8 cellular contexts compared by ENCODE assay signal in the genomic region with DNA sequence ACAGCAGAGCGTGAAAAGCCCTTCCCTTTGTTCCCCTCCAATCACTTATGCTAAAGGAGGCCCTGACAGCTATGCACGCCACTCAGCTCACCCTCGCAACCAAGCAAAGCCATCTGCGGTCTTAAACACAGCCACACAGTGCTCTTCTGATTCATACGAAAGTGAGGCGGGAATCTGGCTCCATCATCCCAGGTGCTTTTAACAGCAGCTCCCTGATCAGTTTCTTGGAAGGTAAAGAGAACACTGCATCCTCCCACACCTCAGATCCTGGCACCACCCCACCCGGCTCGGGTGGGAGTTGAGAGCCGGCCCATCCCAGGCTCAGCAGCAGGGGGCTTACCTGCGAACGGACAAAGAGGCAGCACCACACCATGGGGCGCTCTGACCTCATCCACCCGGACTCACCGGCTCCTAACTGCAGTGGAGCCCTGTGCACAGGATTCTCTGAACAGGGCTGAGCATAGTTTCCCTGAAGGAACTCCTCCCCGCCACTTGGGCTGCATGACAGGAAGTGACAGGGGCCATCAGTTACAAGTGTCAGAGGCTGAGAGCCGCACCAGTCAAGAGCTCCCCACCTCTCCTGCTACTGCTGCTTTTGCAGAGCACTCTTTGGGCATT.
DNase-seq lines count a peak whose midpoint lies in the region; ATAC-seq and TF ChIP-seq lines count a peak whose summit lies in the region.

No MANE protein-coding gene starts in this region.

- H3K4me2 ChIP-seq in SU-DHL-6 (ENCODE audit: low read depth, low read length, poor library complexity, severe bottlenecking) (peak overlapping the region; percentile 65), hepatocyte (no peak overlapping the region)

- no peaks in the 10 kb centered on the region for H3K79me2 ChIP-seq in SU-DHL-6 (ENCODE audit: insufficient read depth, low read length)
- no peaks in the 10 kb centered on the region for H3K79me2 ChIP-seq in hepatocyte

- 73% methylated on average over 16 of the region's 16 CpGs for WGBS in hepatocyte (ENCODE audit: low lambda C conversion rate, missing lambda C conversion rate)

- peaks cover 5% of the 10 kb centered on the region for H3K36me3 Mint-ChIP-seq in activated naive CD8-positive, alpha-beta T cell

- H3K4me3 Mint-ChIP-seq in activated naive CD8-positive, alpha-beta T cell = peak overlapping the region; percentile 93

- H3K9me3 ChIP-seq in SU-DHL-6 (ENCODE audit: insufficient read depth, low read length) (no peaks in the 10 kb centered on the region), hepatocyte (ENCODE audit: low read depth) (no peaks in the 10 kb centered on the region)

- no peaks in the 10 kb centered on the region for H3K27me3 Mint-ChIP-seq in activated naive CD8-positive, alpha-beta T cell

- H3K36me3 ChIP-seq in SU-DHL-6 (ENCODE audit: low read length) (no peaks in the 10 kb centered on the region), rectal smooth muscle tissue (ENCODE audit: control insufficient read depth, insufficient read depth, low read length) (no peaks in the 10 kb centered on the region), hepatocyte (replicated peaks; ENCODE audit: insufficient read depth, low read depth) (no peaks in the 10 kb centered on the region)

- peaks cover 77% of the 10 kb centered on the region for H3K4me1 Mint-ChIP-seq in activated naive CD8-positive, alpha-beta T cell (ENCODE audit: low read depth)

- H2AFZ ChIP-seq in SU-DHL-6 (ENCODE audit: low read depth, low read length, severe bottlenecking) (peak overlapping the region; percentile 54), hepatocyte (no peak overlapping the region)

- TF ChIP-seq CTCF in SU-DHL-6 (IDR thresholded peaks at IDR 0.05; ENCODE audit: insufficient read depth, low read length, poor library complexity, severe bottlenecking) (no peak), hepatocyte (IDR thresholded peaks at IDR 0.05; ENCODE audit: poor library complexity) (no peak)

- no peak for DNase-seq in amniotic stem cell (lab: John Stamatoyannopoulos, UW)
- no peak for DNase-seq in hepatocyte (ENCODE audit: low spot score)

- peak overlapping the region; percentile 69 for H3K27ac ChIP-seq in SU-DHL-6 (ENCODE audit: low read depth, low read length)
- no peak overlapping the region for H3K27ac ChIP-seq in rectal smooth muscle tissue (ENCODE audit: low read depth, low read length)
- H3K27ac ChIP-seq in hepatocyte = no peak overlapping the region

- H4K20me1 ChIP-seq in SU-DHL-6 (ENCODE audit: low read depth, low read length) = no peaks in the 10 kb centered on the region
- no peaks in the 10 kb centered on the region for H4K20me1 ChIP-seq in hepatocyte (ENCODE audit: insufficient read depth, poor library complexity, severe bottlenecking)

- H3K9me2 ChIP-seq in SU-DHL-6 (replicated peaks; ENCODE audit: insufficient read depth, low read length) (no peaks in the 10 kb centered on the region), hepatocyte (replicated peaks; ENCODE audit: insufficient read depth) (no peaks in the 10 kb centered on the region)

- peaks cover 21% of the 10 kb centered on the region for H3F3A ChIP-seq in SU-DHL-6 (ENCODE audit: insufficient read depth)

- ATAC-seq in GM18907 (IDR thresholded peaks at IDR 0.05; ENCODE audit: unreplicated experiment) (peak; percentile 49), HG03095 (IDR thresholded peaks at IDR 0.05; ENCODE audit: unreplicated experiment) (peak; percentile 35), GM18519 (IDR thresholded peaks at IDR 0.05; ENCODE audit: low FRiP score, unreplicated experiment) (no peak)

- H3K27ac Mint-ChIP-seq in activated naive CD8-positive, alpha-beta T cell = peak overlapping the region; percentile 91

- H3K9ac ChIP-seq in SU-DHL-6 (ENCODE audit: low read length) (peak overlapping the region; percentile 53), rectal smooth muscle tissue (ENCODE audit: low read length) (no peak overlapping the region)

- H3K9me3 Mint-ChIP-seq in activated naive CD8-positive, alpha-beta T cell (ENCODE audit: low read depth) = no peaks in the 10 kb centered on the region

- H3K4me3 ChIP-seq in SU-DHL-6 (ENCODE audit: insufficient read depth, low read length, poor library complexity, severe bottlenecking) = peak overlapping the region; percentile 43
- H3K4me3 ChIP-seq in rectal smooth muscle tissue (ENCODE audit: low read length) = peak overlapping the region; percentile 45
- H3K4me3 ChIP-seq in hepatocyte = no peak overlapping the region

- H3K4me1 ChIP-seq in rectal smooth muscle tissue (ENCODE audit: control insufficient read depth, insufficient read depth, low read length) (peaks cover 7% of the 10 kb centered on the region), hepatocyte (ENCODE audit: insufficient read depth) (no peaks in the 10 kb centered on the region)

- H3K27me3 ChIP-seq in SU-DHL-6 (ENCODE audit: low read length) (no peaks in the 10 kb centered on the region), rectal smooth muscle tissue (ENCODE audit: control insufficient read depth, insufficient read depth, low read length) (no peaks in the 10 kb centered on the region), hepatocyte (no peaks in the 10 kb centered on the region)
